ENCODE assay signal across 2 cellular contexts in genomic region chr14:93346926-93347721, GRCh38.
TF ChIP-seq lines count a peak whose summit lies in the region.

TSS of gene COX8C (plus strand) at chr14:93347182. CDS start at chr14:93347269, 87 bp downstream.

TF ChIP-seq in HCT116, 20 proteins besides CTCF, POLR2A, EP300 and RAD21 (continued from another document):
- TF ChIP-seq EZH2 (IDR thresholded peaks at IDR 0.05) (no peak), ZNF274 (IDR thresholded peaks at IDR 0.05; ENCODE audit: low read depth, low read length) (no peak), ZBTB33 (IDR thresholded peaks at IDR 0.05; ENCODE audit: extremely low read depth, insufficient replicate concordance, low read length) (no peak), FOSL1 (IDR thresholded peaks at IDR 0.05; ENCODE audit: low read depth) (no peak), YY1 (IDR thresholded peaks at IDR 0.05; ENCODE audit: extremely low read depth, insufficient replicate concordance, low read depth, low read length) (no peak), EGR1 (IDR thresholded peaks at IDR 0.05; ENCODE audit: low read depth) (no peak), POLR2AphosphoS5 (IDR thresholded peaks at IDR 0.05; ENCODE audit: low read depth, low read length) (no peak)

TF ChIP-seq in K562, 482 proteins besides CTCF, POLR2A, EP300 and RAD21:
- TF ChIP-seq CTCFL (IDR thresholded peaks at IDR 0.05; ENCODE audit: borderline replicate concordance, insufficient read depth, low read depth, low read length, poor library complexity, severe bottlenecking) (peak; percentile 29), TEAD1 (CRISPR knock-in tag; IDR thresholded peaks at IDR 0.05) (no peak), TFE3 (CRISPR knock-in tag; IDR thresholded peaks at IDR 0.05) (no peak), POLR2AphosphoS2 (IDR thresholded peaks at IDR 0.05; ENCODE audit: low read length) (no peak), ZBTB49 (CRISPR knock-in tag; IDR thresholded peaks at IDR 0.05; ENCODE audit: borderline replicate concordance) (no peak), NCOA4 (IDR thresholded peaks at IDR 0.05; ENCODE audit: partially characterized antibody) (no peak), FOXA1 (IDR thresholded peaks at IDR 0.05; ENCODE audit: borderline replicate concordance) (no peak), TCF3 (CRISPR knock-in tag; IDR thresholded peaks at IDR 0.05) (no peak), SMAD1 (IDR thresholded peaks at IDR 0.05; ENCODE audit: low read depth, low read length, partially characterized antibody) (no peak), ZBTB33 (CRISPR knock-in tag; IDR thresholded peaks at IDR 0.05) (peak; percentile 84), TFAM (CRISPR knock-in tag; conservative IDR thresholded peaks at IDR 0.05) (no peak)
TF ChIP-seq in K562: peak in this region for 2.
